ENCODE assay signal across 32 cellular contexts in the genomic region with DNA sequence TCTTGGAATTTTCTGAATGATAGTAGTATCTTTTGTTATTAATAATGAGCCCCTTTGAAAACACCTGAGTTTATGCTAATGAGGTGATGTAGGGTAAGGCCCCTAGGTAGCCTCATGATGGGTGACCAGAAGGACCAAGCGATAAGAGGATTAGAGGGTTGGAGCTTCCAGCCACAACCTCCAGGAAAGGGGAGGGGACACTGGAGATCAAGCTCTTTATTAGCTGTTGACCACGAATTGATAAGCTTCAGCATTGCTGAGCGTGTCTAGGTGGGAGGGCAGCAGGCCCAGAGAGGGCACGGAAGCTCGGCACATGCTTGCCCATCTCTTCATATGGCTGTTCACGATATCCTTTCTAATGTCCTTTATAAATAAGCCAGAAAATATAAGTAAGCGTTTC. TPM values are rescaled to one million over a fixed set of nuclear protein-coding genes. Genes with fewer than 3 reads are reported as not detected.
"Had no signal": no experiment of that assay in that cellular context is flagged by ENCODE, and none has a peak within 500 bp of the region (broad histone marks: within the 10 kb centered on the region; RNA-seq: fewer than 3 reads in every experiment).

No MANE protein-coding gene starts in this region.

- H3K27ac ChIP-seq: brain microvascular endothelial cell, Peyer's patch, SJSA1 had no signal

- H3K4me3 ChIP-seq: Peyer's patch, SJSA1 had no signal

- DNase-seq: activated CD4-positive, alpha-beta T cell treated with anti-CD3 and anti-CD28 coated beads, Interleukin-2, amount 10 ng/mL, durations not matched to agents 24 days and 14 days; activated CD4-positive, alpha-beta T cell treated with anti-CD3 and anti-CD28 coated beads, Interleukin-2, amount 50 U/mL, for 4 hours; activated CD8-positive, alpha-beta T cell treated with anti-CD3 and anti-CD28 coated beads, Interleukin-2, amount 10 ng/mL, durations not matched to agents 7 days and 5 days; activated gamma-delta T cell treated with Interleukin-2 at 50 U/mL for 16 hours; activated naive CD4-positive, alpha-beta T cell treated with anti-CD3 and anti-CD28 coated beads, Interleukin-2, amount 10 ng/mL, durations not matched to agents 7 days and 5 days; activated naive CD8-positive, alpha-beta T cell treated with anti-CD3 and anti-CD28 coated beads, Interleukin-2, amount 50 U/mL, for 24 hours; activated T-cell treated with anti-CD3 and anti-CD28 coated beads, Interleukin-2, amount 50 U/mL, for 24 hours; anterior cingulate cortex; brain microvascular endothelial cell; NCI-H1092 treated with DMSO at 0.1 percent for 48 hours; NCI-H1417; NCI-H146; NCI-H187; NCI-H2029 treated with DMSO at 0.1 percent for 48 hours; NCI-H2107; NCI-H2171 treated with DMSO at 0.1 percent for 48 hours; NCI-H2227 treated with DMSO at 0.1 percent for 48 hours; NCI-H446; NCI-H510A treated with DMSO at 0.1 percent for 48 hours; NCI-H526 treated with DMSO at 0.1 percent for 48 hours; NCI-H774; PC-3; Peyer's patch; RPMI8226; SHP77 treated with DMSO at 0.1 percent for 48 hours; SK-N-SH; T-cell; T-helper 17 cell had no signal

- H3K36me3 ChIP-seq: brain microvascular endothelial cell, Peyer's patch, SJSA1 had no signal

- H3K4me2 ChIP-seq: SK-N-SH had no signal

- ATAC-seq: activated CD8-positive, alpha-beta T cell treated with anti-CD3 and anti-CD28 coated beads, Interleukin-2, amount 10 ng/mL, durations not matched to agents 7 days and 5 days; activated naive CD8-positive, alpha-beta T cell treated with anti-CD3 and anti-CD28 coated beads, Interleukin-2, amount 50 U/mL, for 24 hours; PC-3; T-cell; T-helper 17 cell had no signal

- H3K27me3 ChIP-seq: brain microvascular endothelial cell, Peyer's patch, SJSA1 had no signal

- H3K9me3 ChIP-seq: Peyer's patch, SJSA1, SK-N-SH had no signal

- H3K9ac ChIP-seq: SK-N-SH had no signal

- H3K4me1 ChIP-seq: Peyer's patch had no signal

RNA-seq across cellular contexts. Expression of gene KIAA2012, which starts 39.0 kb away (rescaled TPM):
- total RNA-seq: activated CD4-positive, alpha-beta T cell treated with anti-CD3 and anti-CD28 coated beads, Interleukin-2, amount 10 ng/mL, durations not matched to agents 24 days and 14 days; activated CD8-positive, alpha-beta T cell treated with anti-CD3 and anti-CD28 coated beads, Interleukin-2, amount 10 ng/mL, durations not matched to agents 7 days and 5 days; activated T-helper 2 cell treated with anti-CD3 and anti-CD28 coated beads, Interferon-gamma antibody, Interleukin-2, Interleukin-4, amounts not matched to agents 10 μg/mL and 5 μg/mL and 100 μg/mL, durations not matched to agents 14 hours and 24 hours and 36 hours; chondrocyte; M059J; PC-3; T-cell; T-helper 17 cell had no signal
